In genomic region chr9:82997471-82998140, GRCh38 we compare ENCODE assay signal across 22 cellular contexts.
DNase-seq lines count a peak whose midpoint lies in the region; ATAC-seq and TF ChIP-seq lines count a peak whose summit lies in the region.
"Had no signal": no experiment of that assay in that cellular context is flagged by ENCODE, and none has a peak within 500 bp of the region (broad histone marks: within the 10 kb centered on the region; RNA-seq: fewer than 3 reads in every experiment).

No MANE protein-coding gene starts in this region.

- dilution Hi-C loops in mammary epithelial cell (cut with HindIII; ENCODE audit: low sequenced_read_pairs): no loop called here

- no peaks in the 10 kb centered on the region for H4K20me1 ChIP-seq in SK-N-SH (ENCODE audit: insufficient read depth)
- H4K20me1 ChIP-seq in mammary epithelial cell (ENCODE audit: insufficient read depth, low read length): no peaks in the 10 kb centered on the region
- H4K20me1 ChIP-seq: BLaER1 treated with 17β-estradiol and CSF1 and Interleukin-3, amounts not matched to agents 10 nM and 100 nM had no signal

- H3K9me2 ChIP-seq in SK-N-SH: no peaks in the 10 kb centered on the region

- TF ChIP-seq EP300 in SK-N-SH (IDR thresholded peaks at IDR 0.05; ENCODE audit: borderline replicate concordance in 1 of 2, low read depth in 1 of 2, low read length in 1 of 2): peak in 1 of 2 experiments; percentile 59; a peak in 1 of 4 replicates

- H3K4me3 ChIP-seq in SK-N-SH (ENCODE audit: low read depth in 2 of 2, low read length in 1 of 2): no peak overlapping the region
- H3K4me3 ChIP-seq in mammary epithelial cell (replicated peaks in 1 of 3; ENCODE audit: insufficient read depth in 1 of 3, low read depth in 2 of 3, low read length in 3 of 3): no peak overlapping the region
- no peak overlapping the region for H3K4me3 ChIP-seq in uterus
- H3K4me3 ChIP-seq: A549; BLaER1 treated with 17β-estradiol and CSF1 and Interleukin-3, amounts not matched to agents 10 nM and 100 nM; GM12878; GM23248 had no signal

- H3K36me3 ChIP-seq in SK-N-SH (replicated peaks in 1 of 2; ENCODE audit: control insufficient read depth in 1 of 2, insufficient read depth in 2 of 2, low read length in 1 of 2): no peaks in the 10 kb centered on the region
- H3K36me3 ChIP-seq in mammary epithelial cell (ENCODE audit: insufficient read depth, low read length): no peaks in the 10 kb centered on the region
- H3K36me3 ChIP-seq in uterus: no peaks in the 10 kb centered on the region
- H3K36me3 ChIP-seq: BE2C; BLaER1 treated with 17β-estradiol and CSF1 and Interleukin-3, amounts not matched to agents 10 nM and 100 nM had no signal

- ATAC-seq in SK-N-SH treated with all-trans-retinoic acid at 6 μM for 48 hours (no peak), GM21526 (IDR thresholded peaks at IDR 0.05; ENCODE audit: low FRiP score, unreplicated experiment) (no peak)
- ATAC-seq: A549, GM12878, HCT116 had no signal

- H3K9me3 ChIP-seq in SK-N-SH: no peaks in the 10 kb centered on the region
- H3K9me3 ChIP-seq in mammary epithelial cell (replicated peaks; ENCODE audit: insufficient read depth, low read length): no peaks in the 10 kb centered on the region
- H3K9me3 ChIP-seq in uterus: no peaks in the 10 kb centered on the region
- H3K9me3 ChIP-seq: A549; BE2C; BLaER1 treated with 17β-estradiol and CSF1 and Interleukin-3, amounts not matched to agents 10 nM and 100 nM had no signal

- in situ Hi-C loops in mammary epithelial cell (cut with MboI; ENCODE audit: low sequenced_read_pairs in 2 of 2): no loop called here

- peak overlapping the region in 1 of 2 experiments; percentile 16; a peak in 2 of 4 replicates for H3K27ac ChIP-seq in SK-N-SH (ENCODE audit: low read depth in 2 of 2, low read length in 1 of 2)
- no peak overlapping the region for H3K27ac ChIP-seq in mammary epithelial cell (ENCODE audit: insufficient read depth, low read depth, low read length)
- H3K27ac ChIP-seq in uterus: no peak overlapping the region
- H3K27ac ChIP-seq: A549; BLaER1 treated with 17β-estradiol and CSF1 and Interleukin-3, amounts not matched to agents 10 nM and 100 nM; GM23248 had no signal

- no peaks in the 10 kb centered on the region for H3F3A ChIP-seq in SK-N-SH (replicated peaks; ENCODE audit: insufficient read depth)

- H3K4me2 ChIP-seq in SK-N-SH: no peak overlapping the region
- no peak overlapping the region for H3K4me2 ChIP-seq in mammary epithelial cell (ENCODE audit: insufficient read depth, low read depth, low read length)
- H3K4me2 ChIP-seq: A549; BLaER1 treated with 17β-estradiol and CSF1 and Interleukin-3, amounts not matched to agents 10 nM and 100 nM had no signal

- POLR2A ChIA-PET in SK-N-SH (lab: Yijun Ruan, JAX): no interaction called here

- intact Hi-C loops in mammary epithelial cell (cut with micrococcal nuclease) (no loop called here), uterus (cut with DNase I; ENCODE audit: low total_unique reads) (no loop called here)

- H3K79me2 ChIP-seq in SK-N-SH (ENCODE audit: insufficient read depth): no peaks in the 10 kb centered on the region
- H3K79me2 ChIP-seq in mammary epithelial cell (ENCODE audit: insufficient read depth, low read length): no peaks in the 10 kb centered on the region

- no peak for TF ChIP-seq CTCF in SK-N-SH (IDR thresholded peaks at IDR 0.05)
- no peak for TF ChIP-seq CTCF in mammary epithelial cell (conservative IDR thresholded peaks at IDR 0.05 in 1 of 2, IDR thresholded peaks at IDR 0.05 in 1 of 2; ENCODE audit: extremely low read depth in 1 of 2, insufficient read depth in 1 of 2, low read depth in 1 of 2, low read length in 2 of 2)
- TF ChIP-seq CTCF in uterus (IDR thresholded peaks at IDR 0.05): no peak

- H3K4me1 ChIP-seq in SK-N-SH (ENCODE audit: control insufficient read depth in 1 of 2, insufficient read depth in 2 of 2, low read depth in 1 of 2, low read length in 1 of 2) (peaks cover 0 to 13% of the 10 kb centered on the region in 2 experiments; a peak in 1 of 4 replicates), mammary epithelial cell (ENCODE audit: insufficient read depth, low read length) (peaks cover 29% of the 10 kb centered on the region), uterus (no peaks in the 10 kb centered on the region)
- H3K4me1 ChIP-seq: A549; BE2C; BLaER1 treated with 17β-estradiol and CSF1 and Interleukin-3, amounts not matched to agents 10 nM and 100 nM had no signal

- TF ChIP-seq RAD21 in SK-N-SH (IDR thresholded peaks at IDR 0.05; ENCODE audit: low read length): no peak

- H3K27me3 ChIP-seq in SK-N-SH (ENCODE audit: insufficient read depth) (no peaks in the 10 kb centered on the region), mammary epithelial cell (ENCODE audit: insufficient read depth, low read length) (no peaks in the 10 kb centered on the region), uterus (no peaks in the 10 kb centered on the region)
- H3K27me3 ChIP-seq: BE2C; BLaER1 treated with 17β-estradiol and CSF1 and Interleukin-3, amounts not matched to agents 10 nM and 100 nM had no signal

- DNase-seq in SK-N-SH (peak; percentile 24), mammary epithelial cell (peak; percentile 62), fibroblast of peridontal ligament (ENCODE audit: extremely low read depth) (peak; percentile 3), uterus (no peak)
- DNase-seq: 8988T; ACHN; AML-193; BE2C; CD4-positive, alpha-beta T cell; CD8-positive, alpha-beta memory T cell; DMS 273 treated with DMSO at 0.1 percent for 48 hours; DMS79; EL; GDM1; H7 had no signal

- 54% methylated on average over 6 of the region's 6 CpGs for WGBS in SK-N-SH (ENCODE audit: low lambda C conversion rate)
- 64% methylated on average over 6 of the region's 6 CpGs for WGBS in mammary epithelial cell (ENCODE audit: low coverage, missing lambda C conversion rate)

- no TSS peak for BruUV-seq in mammary epithelial cell (replicated peaks; lab: Mats Ljungman, UMichigan)

- H2AFZ ChIP-seq in SK-N-SH (ENCODE audit: low read depth) (no peak overlapping the region), mammary epithelial cell (ENCODE audit: low read depth, low read length) (peak overlapping the region; percentile 69)
- H2AFZ ChIP-seq: GM23248 had no signal

- CTCF ChIA-PET in SK-N-SH (lab: Yijun Ruan, JAX): interaction anchor here (0.6 to 1.5 kb wide), 2 partner anchors 10 to 196 kb away, joined by 3 read pairs; no protein-coding TSS in a partner anchor
- CTCF ChIA-PET in mammary epithelial cell (lab: Charles Lee; ENCODE audit: low non-redundant PET): no interaction called here

- no peak overlapping the region for H3K9ac ChIP-seq in SK-N-SH
- no peak overlapping the region for H3K9ac ChIP-seq in mammary epithelial cell (ENCODE audit: insufficient read depth, low read length)
- H3K9ac ChIP-seq: BLaER1 treated with 17β-estradiol and CSF1 and Interleukin-3, amounts not matched to agents 10 nM and 100 nM; GM23248 had no signal

- TF ChIP-seq POLR2A in uterus (IDR thresholded peaks at IDR 0.05): no peak

TF ChIP-seq in SK-N-SH, 30 proteins besides CTCF, POLR2A, EP300 and RAD21:
- TF ChIP-seq GATA2 (CRISPR knock-in tag; IDR thresholded peaks at IDR 0.05): peak; percentile 81
- no peak for TF ChIP-seq ZBTB33 (IDR thresholded peaks at IDR 0.05; ENCODE audit: borderline replicate concordance, low read depth)
TF ChIP-seq in SK-N-SH: peak in this region for 1.

TF ChIP-seq in SK-N-SH treated with all-trans-retinoic acid at 6 μM for 48 hours, 23 proteins besides CTCF, POLR2A, EP300 and RAD21:
- no peak for TF ChIP-seq BACH2 (CRISPR knock-in tag; IDR thresholded peaks at IDR 0.05; ENCODE audit: borderline replicate concordance)
- no peak for TF ChIP-seq CSDC2 (CRISPR knock-in tag; IDR thresholded peaks at IDR 0.05)
- no peak for TF ChIP-seq GLIS3 (CRISPR knock-in tag; IDR thresholded peaks at IDR 0.05)
- no peak for TF ChIP-seq ZFP30 (CRISPR knock-in tag; IDR thresholded peaks at IDR 0.05)
- no peak for TF ChIP-seq ISL1 (CRISPR knock-in tag; IDR thresholded peaks at IDR 0.05)
- TF ChIP-seq RARB (CRISPR knock-in tag; IDR thresholded peaks at IDR 0.05): no peak
- no peak for TF ChIP-seq ZFP3 (CRISPR knock-in tag; IDR thresholded peaks at IDR 0.05)
- no peak for TF ChIP-seq ZNF8 (CRISPR knock-in tag; IDR thresholded peaks at IDR 0.05)
- TF ChIP-seq SNAI2 (CRISPR knock-in tag; IDR thresholded peaks at IDR 0.05): no peak
- no peak for TF ChIP-seq TCF4 (CRISPR knock-in tag; IDR thresholded peaks at IDR 0.05; ENCODE audit: borderline replicate concordance)
- TF ChIP-seq CSRNP3 (CRISPR knock-in tag; IDR thresholded peaks at IDR 0.05): no peak
- TF ChIP-seq TOX (CRISPR knock-in tag; IDR thresholded peaks at IDR 0.05; ENCODE audit: borderline replicate concordance): no peak
- no peak for TF ChIP-seq POU6F1 (CRISPR knock-in tag; IDR thresholded peaks at IDR 0.05; ENCODE audit: borderline replicate concordance, low read depth)
- no peak for TF ChIP-seq OSR1 (CRISPR knock-in tag; IDR thresholded peaks at IDR 0.05)

Comparison
In these comparisons a context has a peak if more than half of its experiments do, and no peak if none do; other contexts are left out.
1. DNase-seq: peak in SK-N-SH (single experiment), mammary epithelial cell (single experiment) and fibroblast of peridontal ligament (single experiment); none in uterus (0 of 2).